ENCODE assay signal across 1 cellular context in the genomic region with DNA sequence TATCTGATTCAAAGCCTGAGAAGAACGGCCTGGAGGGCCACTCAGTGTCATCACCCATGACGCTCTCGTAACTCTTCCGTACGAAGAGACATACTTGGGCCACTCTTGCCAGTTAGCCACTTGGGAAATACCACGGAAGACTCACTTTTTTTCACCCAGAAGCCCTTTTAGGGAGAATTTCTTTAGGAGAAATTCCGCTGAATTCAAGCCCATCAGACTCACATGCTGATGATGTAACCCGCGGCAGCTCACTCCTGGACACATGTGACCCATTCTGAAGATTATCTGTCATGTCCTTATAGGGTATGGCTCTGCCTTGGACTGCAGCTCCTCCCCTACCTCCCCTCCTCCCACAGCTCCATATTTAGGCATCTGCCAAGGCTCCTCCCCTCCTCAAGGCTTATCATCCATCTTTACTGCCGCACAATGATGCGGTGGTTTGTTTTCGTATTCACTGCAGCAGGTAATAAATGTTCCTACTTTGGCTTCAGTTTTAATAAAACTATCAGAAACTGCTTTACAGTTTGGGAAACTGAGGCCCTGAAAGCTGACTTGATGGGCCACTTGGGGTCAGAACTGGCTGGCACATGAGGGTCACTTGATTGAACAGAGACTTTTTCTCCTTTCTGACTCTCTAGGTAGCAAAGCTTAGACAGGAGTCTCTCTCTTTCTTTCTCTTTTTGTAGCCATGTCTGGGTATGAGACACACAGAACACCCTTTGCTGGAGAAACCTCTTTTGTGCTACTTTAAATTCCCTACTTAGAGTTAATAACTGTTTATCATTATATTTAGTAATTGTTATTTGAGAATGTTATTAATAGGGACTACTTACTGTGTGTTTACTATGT.
TF ChIP-seq lines count a peak whose summit lies in the region.

No MANE protein-coding gene starts in this region.

TF ChIP-seq in K562, 482 proteins besides CTCF, POLR2A, EP300 and RAD21 (continued from another document and continues in another):
- TF ChIP-seq NR3C1 (CRISPR knock-in tag; IDR thresholded peaks at IDR 0.05) (no peak), FIP1L1 (IDR thresholded peaks at IDR 0.05; ENCODE audit: low read depth, low read length, poor library complexity, severe bottlenecking) (no peak), ETV6 (IDR thresholded peaks at IDR 0.05; ENCODE audit: borderline replicate concordance in 1 of 2, low read depth in 2 of 2, low read length in 1 of 2) (no peak), ETV6 (CRISPR knock-in tag; IDR thresholded peaks at IDR 0.05; ENCODE audit: borderline replicate concordance) (no peak), MYNN (IDR thresholded peaks at IDR 0.05) (0 out of 2 replicates have a peak, but pooled peaks have one; percentile 10), MYNN (CRISPR knock-in tag; IDR thresholded peaks at IDR 0.05) (no peak), ZNF354B (CRISPR knock-in tag; IDR thresholded peaks at IDR 0.05) (no peak), KLF6 (CRISPR knock-in tag; IDR thresholded peaks at IDR 0.05; ENCODE audit: borderline replicate concordance) (no peak), TOE1 (IDR thresholded peaks at IDR 0.05; ENCODE audit: borderline replicate concordance) (peak; percentile 78), TOE1 (CRISPR knock-in tag; IDR thresholded peaks at IDR 0.05; ENCODE audit: borderline replicate concordance, low read depth) (no peak), ZBTB11 (CRISPR knock-in tag; IDR thresholded peaks at IDR 0.05) (peak in 1 of 3 experiments; percentile 84; a peak in 2 of 6 replicates), NBN (IDR thresholded peaks at IDR 0.05; ENCODE audit: low read depth) (no peak; the same call in 1 of the 2 replicates), STAT6 (CRISPR knock-in tag; IDR thresholded peaks at IDR 0.05) (0 out of 2 replicates have a peak, but pooled peaks have one; percentile 69), ZKSCAN1 (IDR thresholded peaks at IDR 0.05; ENCODE audit: low read depth, low read length) (no peak), PHF8 (IDR thresholded peaks at IDR 0.05; ENCODE audit: borderline replicate concordance, low read length) (peak; percentile 47; the same call in 1 of the 2 replicates), ZNF79 (CRISPR knock-in tag; IDR thresholded peaks at IDR 0.05; ENCODE audit: low read depth) (no peak), KHSRP (IDR thresholded peaks at IDR 0.05) (no peak), HDAC3 (IDR thresholded peaks at IDR 0.05; ENCODE audit: borderline replicate concordance, partially characterized antibody) (no peak), MTA1 (IDR thresholded peaks at IDR 0.05; ENCODE audit: borderline replicate concordance) (0 out of 2 replicates have a peak, but pooled peaks have one; percentile 65), ZNF184 (CRISPR knock-in tag; IDR thresholded peaks at IDR 0.05) (no peak), FOXK1 (CRISPR knock-in tag; IDR thresholded peaks at IDR 0.05; ENCODE audit: borderline replicate concordance) (no peak), SP2 (IDR thresholded peaks at IDR 0.05; ENCODE audit: extremely low read depth, low read depth, low read length, poor library complexity, severe bottlenecking) (no peak), EZH2 (IDR thresholded peaks at IDR 0.05; ENCODE audit: borderline replicate concordance, low read depth, low read length) (no peak), BRCA1 (IDR thresholded peaks at IDR 0.05) (no peak), BRCA1 (CRISPR knock-in tag; IDR thresholded peaks at IDR 0.05) (no peak), ZNF584 (CRISPR knock-in tag; IDR thresholded peaks at IDR 0.05; ENCODE audit: low read depth) (no peak; the same call in none of the 2 replicates)
- TF ChIP-seq, protein P1, sequence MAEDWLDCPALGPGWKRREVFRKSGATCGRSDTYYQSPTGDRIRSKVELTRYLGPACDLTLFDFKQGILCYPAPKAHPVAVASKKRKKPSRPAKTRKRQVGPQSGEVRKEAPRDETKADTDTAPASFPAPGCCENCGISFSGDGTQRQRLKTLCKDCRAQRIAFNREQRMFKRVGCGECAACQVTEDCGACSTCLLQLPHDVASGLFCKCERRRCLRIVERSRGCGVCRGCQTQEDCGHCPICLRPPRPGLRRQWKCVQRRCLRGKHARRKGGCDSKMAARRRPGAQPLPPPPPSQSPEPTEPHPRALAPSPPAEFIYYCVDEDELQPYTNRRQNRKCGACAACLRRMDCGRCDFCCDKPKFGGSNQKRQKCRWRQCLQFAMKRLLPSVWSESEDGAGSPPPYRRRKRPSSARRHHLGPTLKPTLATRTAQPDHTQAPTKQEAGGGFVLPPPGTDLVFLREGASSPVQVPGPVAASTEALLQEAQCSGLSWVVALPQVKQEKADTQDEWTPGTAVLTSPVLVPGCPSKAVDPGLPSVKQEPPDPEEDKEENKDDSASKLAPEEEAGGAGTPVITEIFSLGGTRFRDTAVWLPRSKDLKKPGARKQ (CRISPR knock-in tag; IDR thresholded peaks at IDR 0.05) = no peak
- TF ChIP-seq, protein P2, sequence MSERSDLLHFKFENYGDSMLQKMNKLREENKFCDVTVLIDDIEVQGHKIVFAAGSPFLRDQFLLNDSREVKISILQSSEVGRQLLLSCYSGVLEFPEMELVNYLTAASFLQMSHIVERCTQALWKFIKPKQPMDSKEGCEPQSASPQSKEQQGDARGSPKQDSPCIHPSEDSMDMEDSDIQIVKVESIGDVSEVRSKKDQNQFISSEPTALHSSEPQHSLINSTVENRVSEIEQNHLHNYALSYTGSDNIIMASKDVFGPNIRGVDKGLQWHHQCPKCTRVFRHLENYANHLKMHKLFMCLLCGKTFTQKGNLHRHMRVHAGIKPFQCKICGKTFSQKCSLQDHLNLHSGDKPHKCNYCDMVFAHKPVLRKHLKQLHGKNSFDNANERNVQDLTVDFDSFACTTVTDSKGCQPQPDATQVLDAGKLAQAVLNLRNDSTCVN (CRISPR knock-in tag; IDR thresholded peaks at IDR 0.05) = no peak
- TF ChIP-seq, protein P3, sequence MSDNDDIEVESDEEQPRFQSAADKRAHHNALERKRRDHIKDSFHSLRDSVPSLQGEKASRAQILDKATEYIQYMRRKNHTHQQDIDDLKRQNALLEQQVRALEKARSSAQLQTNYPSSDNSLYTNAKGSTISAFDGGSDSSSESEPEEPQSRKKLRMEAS (CRISPR knock-in tag; IDR thresholded peaks at IDR 0.05) = peak; percentile 70
- TF ChIP-seq, protein P4, sequence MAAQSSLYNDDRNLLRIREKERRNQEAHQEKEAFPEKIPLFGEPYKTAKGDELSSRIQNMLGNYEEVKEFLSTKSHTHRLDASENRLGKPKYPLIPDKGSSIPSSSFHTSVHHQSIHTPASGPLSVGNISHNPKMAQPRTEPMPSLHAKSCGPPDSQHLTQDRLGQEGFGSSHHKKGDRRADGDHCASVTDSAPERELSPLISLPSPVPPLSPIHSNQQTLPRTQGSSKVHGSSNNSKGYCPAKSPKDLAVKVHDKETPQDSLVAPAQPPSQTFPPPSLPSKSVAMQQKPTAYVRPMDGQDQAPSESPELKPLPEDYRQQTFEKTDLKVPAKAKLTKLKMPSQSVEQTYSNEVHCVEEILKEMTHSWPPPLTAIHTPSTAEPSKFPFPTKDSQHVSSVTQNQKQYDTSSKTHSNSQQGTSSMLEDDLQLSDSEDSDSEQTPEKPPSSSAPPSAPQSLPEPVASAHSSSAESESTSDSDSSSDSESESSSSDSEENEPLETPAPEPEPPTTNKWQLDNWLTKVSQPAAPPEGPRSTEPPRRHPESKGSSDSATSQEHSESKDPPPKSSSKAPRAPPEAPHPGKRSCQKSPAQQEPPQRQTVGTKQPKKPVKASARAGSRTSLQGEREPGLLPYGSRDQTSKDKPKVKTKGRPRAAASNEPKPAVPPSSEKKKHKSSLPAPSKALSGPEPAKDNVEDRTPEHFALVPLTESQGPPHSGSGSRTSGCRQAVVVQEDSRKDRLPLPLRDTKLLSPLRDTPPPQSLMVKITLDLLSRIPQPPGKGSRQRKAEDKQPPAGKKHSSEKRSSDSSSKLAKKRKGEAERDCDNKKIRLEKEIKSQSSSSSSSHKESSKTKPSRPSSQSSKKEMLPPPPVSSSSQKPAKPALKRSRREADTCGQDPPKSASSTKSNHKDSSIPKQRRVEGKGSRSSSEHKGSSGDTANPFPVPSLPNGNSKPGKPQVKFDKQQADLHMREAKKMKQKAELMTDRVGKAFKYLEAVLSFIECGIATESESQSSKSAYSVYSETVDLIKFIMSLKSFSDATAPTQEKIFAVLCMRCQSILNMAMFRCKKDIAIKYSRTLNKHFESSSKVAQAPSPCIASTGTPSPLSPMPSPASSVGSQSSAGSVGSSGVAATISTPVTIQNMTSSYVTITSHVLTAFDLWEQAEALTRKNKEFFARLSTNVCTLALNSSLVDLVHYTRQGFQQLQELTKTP (IDR thresholded peaks at IDR 0.05; ENCODE audit: low read depth in 1 of 2, partially characterized antibody in 2 of 2) = peak in 1 of 2 experiments; percentile 60
- TF ChIP-seq, protein P5, sequence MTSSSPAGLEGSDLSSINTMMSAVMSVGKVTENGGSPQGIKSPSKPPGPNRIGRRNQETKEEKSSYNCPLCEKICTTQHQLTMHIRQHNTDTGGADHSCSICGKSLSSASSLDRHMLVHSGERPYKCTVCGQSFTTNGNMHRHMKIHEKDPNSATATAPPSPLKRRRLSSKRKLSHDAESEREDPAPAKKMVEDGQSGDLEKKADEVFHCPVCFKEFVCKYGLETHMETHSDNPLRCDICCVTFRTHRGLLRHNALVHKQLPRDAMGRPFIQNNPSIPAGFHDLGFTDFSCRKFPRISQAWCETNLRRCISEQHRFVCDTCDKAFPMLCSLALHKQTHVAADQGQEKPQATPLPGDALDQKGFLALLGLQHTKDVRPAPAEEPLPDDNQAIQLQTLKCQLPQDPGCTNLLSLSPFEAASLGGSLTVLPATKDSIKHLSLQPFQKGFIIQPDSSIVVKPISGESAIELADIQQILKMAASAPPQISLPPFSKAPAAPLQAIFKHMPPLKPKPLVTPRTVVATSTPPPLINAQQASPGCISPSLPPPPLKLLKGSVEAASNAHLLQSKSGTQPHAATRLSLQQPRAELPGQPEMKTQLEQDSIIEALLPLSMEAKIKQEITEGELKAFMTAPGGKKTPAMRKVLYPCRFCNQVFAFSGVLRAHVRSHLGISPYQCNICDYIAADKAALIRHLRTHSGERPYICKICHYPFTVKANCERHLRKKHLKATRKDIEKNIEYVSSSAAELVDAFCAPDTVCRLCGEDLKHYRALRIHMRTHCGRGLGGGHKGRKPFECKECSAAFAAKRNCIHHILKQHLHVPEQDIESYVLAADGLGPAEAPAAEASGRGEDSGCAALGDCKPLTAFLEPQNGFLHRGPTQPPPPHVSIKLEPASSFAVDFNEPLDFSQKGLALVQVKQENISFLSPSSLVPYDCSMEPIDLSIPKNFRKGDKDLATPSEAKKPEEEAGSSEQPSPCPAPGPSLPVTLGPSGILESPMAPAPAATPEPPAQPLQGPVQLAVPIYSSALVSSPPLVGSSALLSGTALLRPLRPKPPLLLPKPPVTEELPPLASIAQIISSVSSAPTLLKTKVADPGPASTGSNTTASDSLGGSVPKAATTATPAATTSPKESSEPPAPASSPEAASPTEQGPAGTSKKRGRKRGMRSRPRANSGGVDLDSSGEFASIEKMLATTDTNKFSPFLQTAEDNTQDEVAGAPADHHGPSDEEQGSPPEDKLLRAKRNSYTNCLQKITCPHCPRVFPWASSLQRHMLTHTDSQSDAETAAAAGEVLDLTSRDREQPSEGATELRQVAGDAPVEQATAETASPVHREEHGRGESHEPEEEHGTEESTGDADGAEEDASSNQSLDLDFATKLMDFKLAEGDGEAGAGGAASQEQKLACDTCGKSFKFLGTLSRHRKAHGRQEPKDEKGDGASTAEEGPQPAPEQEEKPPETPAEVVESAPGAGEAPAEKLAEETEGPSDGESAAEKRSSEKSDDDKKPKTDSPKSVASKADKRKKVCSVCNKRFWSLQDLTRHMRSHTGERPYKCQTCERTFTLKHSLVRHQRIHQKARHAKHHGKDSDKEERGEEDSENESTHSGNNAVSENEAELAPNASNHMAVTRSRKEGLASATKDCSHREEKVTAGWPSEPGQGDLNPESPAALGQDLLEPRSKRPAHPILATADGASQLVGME (CRISPR knock-in tag; IDR thresholded peaks at IDR 0.05) = no peak; the same call in 1 of the 2 replicates
